Comparison of ENCODE assay signal across 13 cellular contexts in genomic region chr9:121333950-121334773, GRCh38. TPM values are rescaled to one million over a fixed set of nuclear protein-coding genes. Genes with fewer than 3 reads are reported as not detected.
DNase-seq lines count a peak whose midpoint lies in the region; ATAC-seq and TF ChIP-seq lines count a peak whose summit lies in the region.
"Had no signal": no experiment of that assay in that cellular context is flagged by ENCODE, and none has a peak within 500 bp of the region (broad histone marks: within the 10 kb centered on the region; RNA-seq: fewer than 3 reads in every experiment).

No MANE protein-coding gene starts in this region.

- H3K27me3 Mint-ChIP-seq in activated CD4-positive, alpha-beta T cell treated with anti-CD3 and anti-CD28 coated beads for 36 hours: no peaks in the 10 kb centered on the region

- H3K4me3 Mint-ChIP-seq in activated CD4-positive, alpha-beta T cell treated with anti-CD3 and anti-CD28 coated beads for 36 hours: no peak overlapping the region

- H3K79me2 ChIP-seq in mammary epithelial cell (ENCODE audit: insufficient read depth, low read length) (no peaks in the 10 kb centered on the region), hepatocyte (no peaks in the 10 kb centered on the region), smooth muscle cell (ENCODE audit: low read depth) (no peaks in the 10 kb centered on the region)
- H3K79me2 ChIP-seq: parathyroid adenoma had no signal

- H3K27ac ChIP-seq in mammary epithelial cell (ENCODE audit: insufficient read depth, low read depth, low read length) (no peak overlapping the region), hepatocyte (peak overlapping the region; percentile 32), smooth muscle cell (ENCODE audit: low read depth) (peak overlapping the region; percentile 77)
- H3K27ac ChIP-seq: parathyroid adenoma had no signal

- H3K4me3 ChIP-seq in mammary epithelial cell (replicated peaks in 1 of 3; ENCODE audit: insufficient read depth in 1 of 3, low read depth in 2 of 3, low read length in 3 of 3) (no peak overlapping the region), hepatocyte (no peak overlapping the region), smooth muscle cell (no peak overlapping the region)
- H3K4me3 ChIP-seq: left lung had no signal

- H2AFZ ChIP-seq in mammary epithelial cell (ENCODE audit: low read depth, low read length) (peak overlapping the region; percentile 45), hepatocyte (no peak overlapping the region), smooth muscle cell (ENCODE audit: low read depth) (no peak overlapping the region)
- H2AFZ ChIP-seq: parathyroid adenoma had no signal

- H3K27ac Mint-ChIP-seq in activated CD4-positive, alpha-beta T cell treated with anti-CD3 and anti-CD28 coated beads for 36 hours: no peak overlapping the region

- peaks cover 3% of the 10 kb centered on the region for H3K36me3 Mint-ChIP-seq in activated CD4-positive, alpha-beta T cell treated with anti-CD3 and anti-CD28 coated beads for 36 hours (ENCODE audit: low read depth)

- CTCF ChIA-PET in mammary epithelial cell (lab: Charles Lee; ENCODE audit: low non-redundant PET): no interaction called here
- CTCF ChIA-PET in activated CD4-positive, alpha-beta T cell treated with anti-CD3 and anti-CD28 coated beads for 36 hours (lab: Charles Lee): interaction anchor here (0.5 to 1.1 kb wide), 3 partner anchors 14 to 595 kb away, joined by 3 read pairs; no protein-coding TSS in a partner anchor

- no peaks in the 10 kb centered on the region for H3K4me1 Mint-ChIP-seq in activated CD4-positive, alpha-beta T cell treated with anti-CD3 and anti-CD28 coated beads for 36 hours

- no peaks in the 10 kb centered on the region for H3K9me2 ChIP-seq in hepatocyte (replicated peaks; ENCODE audit: insufficient read depth)

- POLR2A ChIA-PET in activated CD4-positive, alpha-beta T cell treated with anti-CD3 and anti-CD28 coated beads for 36 hours (lab: Charles Lee): no interaction called here

- DNase-seq in EH (ENCODE audit: low read depth) (peak; percentile 21), mammary epithelial cell (no peak), hepatocyte (ENCODE audit: low spot score) (no peak), smooth muscle cell (lab: John Stamatoyannopoulos, UW; ENCODE audit: unreplicated experiment) (no peak), NCI-H748 treated with DMSO at 0.1 percent for 48 hours (lab: John Stamatoyannopoulos, UW) (no peak), mesenteric fat pad (ENCODE audit: low spot score) (no peak)
- DNase-seq in activated CD4-positive, alpha-beta T cell treated with anti-CD3 and anti-CD28 coated beads for 36 hours: no peak
- DNase-seq: dermis blood vessel endothelial cell; HCEC 1CT; left lung; stimulated activated CD4-positive, alpha-beta T cell treated with anti-CD3 and anti-CD28 coated beads, Interleukin-2, amount 100 ng/mL, for 48 hours had no signal

- H3K36me3 ChIP-seq in mammary epithelial cell (ENCODE audit: insufficient read depth, low read length): peaks cover 8% of the 10 kb centered on the region
- H3K36me3 ChIP-seq in hepatocyte (replicated peaks; ENCODE audit: insufficient read depth, low read depth): no peaks in the 10 kb centered on the region
- H3K36me3 ChIP-seq in smooth muscle cell (ENCODE audit: low read depth): peaks cover 16% of the 10 kb centered on the region

- H3K9me3 ChIP-seq in mammary epithelial cell (replicated peaks; ENCODE audit: insufficient read depth, low read length) (no peaks in the 10 kb centered on the region), hepatocyte (ENCODE audit: low read depth) (no peaks in the 10 kb centered on the region), smooth muscle cell (replicated peaks; ENCODE audit: low read depth) (no peaks in the 10 kb centered on the region)
- H3K9me3 ChIP-seq: left lung had no signal

- H3K4me2 ChIP-seq in mammary epithelial cell (ENCODE audit: insufficient read depth, low read depth, low read length) (peak overlapping the region; percentile 66), hepatocyte (no peak overlapping the region), smooth muscle cell (peak overlapping the region; percentile 6)

- peaks cover 64% of the 10 kb centered on the region for H3F3A ChIP-seq in smooth muscle cell (ENCODE audit: low read depth)

- H3K9ac ChIP-seq in mammary epithelial cell (ENCODE audit: insufficient read depth, low read length) (no peak overlapping the region), smooth muscle cell (ENCODE audit: low read depth) (no peak overlapping the region)
- H3K9ac ChIP-seq: parathyroid adenoma had no signal

- no peak for ATAC-seq in activated CD4-positive, alpha-beta T cell treated with anti-CD3 and anti-CD28 coated beads for 36 hours
- no peak for ATAC-seq in HG02981 (IDR thresholded peaks at IDR 0.05; ENCODE audit: unreplicated experiment)
- ATAC-seq: left lung had no signal

- intact Hi-C loops in mammary epithelial cell (cut with micrococcal nuclease): no loop called here
- intact Hi-C loops in activated CD4-positive, alpha-beta T cell treated with anti-CD3 and anti-CD28 coated beads for 36 hours (cut with DNase I, micrococcal nuclease): no loop called here

- H3K9me3 Mint-ChIP-seq in activated CD4-positive, alpha-beta T cell treated with anti-CD3 and anti-CD28 coated beads for 36 hours (ENCODE audit: low read depth): no peaks in the 10 kb centered on the region

- no TSS peak for BruUV-seq in mammary epithelial cell (replicated peaks; lab: Mats Ljungman, UMichigan)

- H3K4me1 ChIP-seq in mammary epithelial cell (ENCODE audit: insufficient read depth, low read length) (peaks cover 22% of the 10 kb centered on the region), hepatocyte (ENCODE audit: insufficient read depth) (no peaks in the 10 kb centered on the region), smooth muscle cell (ENCODE audit: low read depth) (peaks cover 4% of the 10 kb centered on the region)
- H3K4me1 ChIP-seq: parathyroid adenoma had no signal

- TF ChIP-seq CTCF in mammary epithelial cell (conservative IDR thresholded peaks at IDR 0.05 in 1 of 2, IDR thresholded peaks at IDR 0.05 in 1 of 2; ENCODE audit: extremely low read depth in 1 of 2, insufficient read depth in 1 of 2, low read depth in 1 of 2, low read length in 2 of 2) (no peak), hepatocyte (IDR thresholded peaks at IDR 0.05; ENCODE audit: poor library complexity) (no peak), smooth muscle cell (IDR thresholded peaks at IDR 0.05; ENCODE audit: borderline replicate concordance, insufficient read depth, poor library complexity, severe bottlenecking) (no peak)

- WGBS in mammary epithelial cell (ENCODE audit: low coverage, missing lambda C conversion rate): 52% methylated on average over 6 of the region's 8 CpGs
- WGBS in hepatocyte (ENCODE audit: low lambda C conversion rate, missing lambda C conversion rate): 78% methylated on average over 8 of the region's 8 CpGs
- 61% methylated on average over 8 of the region's 8 CpGs for WGBS in smooth muscle cell (ENCODE audit: low lambda C conversion rate)

- H3K27me3 ChIP-seq in mammary epithelial cell (ENCODE audit: insufficient read depth, low read length) (no peaks in the 10 kb centered on the region), hepatocyte (no peaks in the 10 kb centered on the region), smooth muscle cell (ENCODE audit: low read depth) (no peaks in the 10 kb centered on the region)
- H3K27me3 ChIP-seq: left lung had no signal

- H4K20me1 ChIP-seq in mammary epithelial cell (ENCODE audit: insufficient read depth, low read length): no peaks in the 10 kb centered on the region
- H4K20me1 ChIP-seq in hepatocyte (ENCODE audit: insufficient read depth, poor library complexity, severe bottlenecking): no peaks in the 10 kb centered on the region
- H4K20me1 ChIP-seq in smooth muscle cell (ENCODE audit: low read depth): no peaks in the 10 kb centered on the region

- dilution Hi-C loops in mammary epithelial cell (cut with HindIII; ENCODE audit: low sequenced_read_pairs): loop anchor here (10.0 kb wide), 1 partner anchor 71 kb away; no protein-coding TSS in a partner anchor

- in situ Hi-C loops in mammary epithelial cell (cut with MboI; ENCODE audit: low sequenced_read_pairs in 2 of 2): no loop called here

RNA-seq across cellular contexts. Expression of gene STOM, which starts 35.9 kb away (rescaled TPM):
- total RNA-seq in mammary epithelial cell (100 to 1,000 TPM in 1 of 2 donors, 10 to 100 TPM in 1; 80.3 to 124 TPM), hepatocyte (130 and 156 TPM in 2 replicates), smooth muscle cell (171 and 187 TPM in 2 replicates), mesenteric fat pad (620 TPM)
- polyA plus RNA-seq in mammary epithelial cell (71.7 TPM), hepatocyte (85.5 and 93.7 TPM in 2 replicates), smooth muscle cell (105 and 136 TPM in 2 replicates)
- 41.9 TPM for polyA minus RNA-seq in mammary epithelial cell
- 10 to 100 TPM; 34.7 to 44.5 TPM for total RNA-seq in activated CD4-positive, alpha-beta T cell treated with anti-CD3 and anti-CD28 coated beads for 36 hours
